ENCODE assay signal across 10 cellular contexts in genomic region chr7:120834726-120835125, GRCh38. TPM values are rescaled to one million over a fixed set of nuclear protein-coding genes. Genes with fewer than 3 reads are reported as not detected.
"Had no signal": no experiment of that assay in that cellular context is flagged by ENCODE, and none has a peak within 500 bp of the region (broad histone marks: within the 10 kb centered on the region; RNA-seq: fewer than 3 reads in every experiment).

No MANE protein-coding gene starts in this region.

- H3K4me1 Mint-ChIP-seq: IgD-negative memory B cell had no signal

- H3K4me3 Mint-ChIP-seq: H9, HFFc6, IgD-negative memory B cell had no signal

- H3K9ac ChIP-seq: GM23248 had no signal

- H3K4me3 ChIP-seq: GM23248 had no signal

- H3K27ac Mint-ChIP-seq: HFFc6, IgD-negative memory B cell had no signal

- DNase-seq: GM23248, H9, HCEC 1CT, HFFc6, KBM-7 had no signal

- H3K9me3 Mint-ChIP-seq: HFFc6 had no signal

- H2AFZ ChIP-seq: GM23248 had no signal

- H3K36me3 Mint-ChIP-seq: IgD-negative memory B cell had no signal

- FAIRE-seq: H1, H54, HepG2 had no signal

- ATAC-seq: HepG2 had no signal

- H3K27ac ChIP-seq: GM23248, HL-60 had no signal

RNA-seq across cellular contexts. Expression of gene TSPAN12, which starts 23.2 kb away (rescaled TPM):
- polyA plus RNA-seq: IgD-negative memory B cell had no signal
